In the genomic region with DNA sequence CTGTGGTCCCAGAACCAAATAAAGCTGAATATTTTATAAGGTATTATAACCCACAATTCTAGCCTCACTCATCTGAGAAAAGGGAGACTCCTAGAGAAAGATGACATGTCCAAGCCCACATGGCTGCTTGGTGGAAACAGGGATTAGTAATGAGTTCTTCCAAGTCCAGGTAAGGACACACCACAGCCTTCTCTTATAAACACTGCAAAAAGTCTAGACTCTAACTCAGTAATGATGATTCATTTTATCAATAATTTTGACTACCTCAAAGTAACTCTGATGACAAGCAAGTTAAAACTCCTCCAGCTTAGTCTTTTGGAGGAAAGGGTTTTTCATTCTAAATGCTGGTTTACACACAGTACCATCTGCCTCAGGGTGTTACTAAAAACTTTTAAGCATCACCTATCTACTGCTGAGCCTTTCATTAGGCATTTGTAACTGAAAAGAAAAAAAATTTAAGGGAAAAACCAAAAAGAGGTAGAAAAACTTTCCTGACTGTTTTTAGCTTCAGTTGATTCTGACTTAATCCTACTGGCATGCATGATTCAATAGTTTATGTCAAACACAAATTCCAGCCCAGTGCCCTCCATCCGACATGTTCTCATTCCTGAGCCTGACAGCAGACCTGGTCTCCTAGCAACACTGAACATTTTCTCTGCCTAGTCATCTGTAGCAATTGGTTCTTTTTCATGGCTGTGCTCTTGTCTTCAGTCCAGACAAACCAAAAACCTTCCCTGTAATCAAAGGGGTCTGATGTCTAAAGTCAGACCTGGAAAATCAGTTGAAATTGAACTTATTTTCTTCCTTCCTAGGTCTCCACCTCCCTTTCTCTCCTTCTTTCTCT, we compare ENCODE assay signal across 8 cellular contexts. TPM values are rescaled to one million over a fixed set of nuclear protein-coding genes. Genes with fewer than 3 reads are reported as not detected.
DNase-seq lines count a peak whose midpoint lies in the region; ATAC-seq, FAIRE-seq and TF ChIP-seq lines count a peak whose summit lies in the region.

No MANE protein-coding gene starts in this region.

- no peak for DNase-seq in GM12892 (ENCODE audit: insufficient read length)
- DNase-seq in T1000 (lab: John Stamatoyannopoulos, UW), result peak; percentile 79
- peak; percentile 95 for DNase-seq in glomerular visceral epithelial cell (ENCODE audit: extremely low spot score)
- no peak for DNase-seq in sciatic nerve (ENCODE audit: low spot score)
- DNase-seq in gastrocnemius medialis, result no peak
- no peak for DNase-seq in GF-D8 (lab: John Stamatoyannopoulos, UW)

- H3K9me3 ChIP-seq in gastrocnemius medialis, result no peaks in the 10 kb centered on the region

- no peaks in the 10 kb centered on the region for H3K36me3 ChIP-seq in gastrocnemius medialis

- no peak for TF ChIP-seq CTCF in gastrocnemius medialis (IDR thresholded peaks at IDR 0.05 in 4 of 5, conservative IDR thresholded peaks at IDR 0.05 in 1 of 5)

- intact Hi-C loops in sciatic nerve (cut with DNase I), result no loop called here
- intact Hi-C loops in gastrocnemius medialis (cut with DNase I; ENCODE audit: low total_unique reads), result no loop called here

- no peak overlapping the region for H3K4me3 ChIP-seq in gastrocnemius medialis

- TF ChIP-seq POLR2A in GM12892 (IDR thresholded peaks at IDR 0.05; ENCODE audit: low read depth, low read length) (no peak), gastrocnemius medialis (IDR thresholded peaks at IDR 0.05) (no peak)

- H3K27me3 ChIP-seq in gastrocnemius medialis, result no peaks in the 10 kb centered on the region

- FAIRE-seq in GM12892 (lab: Jason Lieb, UNC), result peak; percentile 66

- in situ Hi-C loops in gastrocnemius medialis (cut with MboI; ENCODE audit: low sequenced_read_pairs in 4 of 4), result no loop called here

- peak; percentile 69 for ATAC-seq in sciatic nerve
- ATAC-seq in GM21576 (IDR thresholded peaks at IDR 0.05; ENCODE audit: unreplicated experiment), result no peak
- no peak for ATAC-seq in gastrocnemius medialis
- no peak for ATAC-seq in GM21367 (IDR thresholded peaks at IDR 0.05; ENCODE audit: unreplicated experiment)

- no peak overlapping the region for H3K27ac ChIP-seq in gastrocnemius medialis

- no peaks in the 10 kb centered on the region for H3K4me1 ChIP-seq in gastrocnemius medialis

RNA-seq across cellular contexts. Expression of gene P3H2, which starts 43.9 kb away (rescaled TPM):
- polyA plus RNA-seq in GM12892 (2012; ENCODE audit: missing spikeins), result 125 TPM
- total RNA-seq in sciatic nerve (18.9 TPM), gastrocnemius medialis (1 to 10 TPM in 1 of 4 donors, under 1 TPM in 3; 0.24 to 4.0 (median 0.90) TPM)

Comparison
In these comparisons a context has a peak if more than half of its experiments do, and no peak if none do; other contexts are left out.
1. DNase-seq: peak in T1000 (single experiment) and glomerular visceral epithelial cell (single experiment); none in GM12892 (single experiment), sciatic nerve (single experiment), gastrocnemius medialis (0 of 2) and GF-D8 (single experiment).